23 cellular contexts compared by ENCODE assay signal in the genomic region with DNA sequence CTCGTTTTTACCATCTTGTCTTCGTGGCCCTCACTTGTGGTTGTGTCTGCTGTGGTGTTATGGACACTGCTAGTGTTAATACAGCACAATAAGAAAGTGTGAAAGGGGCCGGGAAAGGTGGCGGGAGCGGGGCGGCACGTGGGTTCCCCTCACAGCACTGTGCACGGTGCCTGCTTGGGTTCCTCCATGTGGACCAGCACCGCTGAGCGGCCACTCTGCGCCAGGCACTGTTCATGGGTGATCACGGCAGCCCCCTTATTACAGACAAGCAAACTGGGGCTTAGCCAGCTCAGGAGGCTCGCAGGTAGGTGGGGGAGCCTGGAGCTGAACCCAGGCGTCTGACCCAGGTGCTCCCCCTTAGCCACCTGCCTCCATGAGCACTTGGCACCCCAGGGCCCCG.
"Had no signal": no experiment of that assay in that cellular context is flagged by ENCODE, and none has a peak within 500 bp of the region (broad histone marks: within the 10 kb centered on the region; RNA-seq: fewer than 3 reads in every experiment).

No MANE protein-coding gene starts in this region.

- H3K36me3 ChIP-seq: ovary had no signal

- H3K27me3 Mint-ChIP-seq: memory B cell; naive thymus-derived CD4-positive, alpha-beta T cell; natural killer cell treated with Interleukin-12 subunit alpha and Interleukin-12 subunit beta and Interleukin-15 and Interleukin-18, amount 100 ng/mL, for 72 hours; progenitor cell of endocrine pancreas; stimulated activated naive CD8-positive, alpha-beta T cell treated with anti-CD3 and anti-CD28 coated beads, Interleukin-15, Interleukin-2, amounts not matched to agents 100 ng/mL and 50 ng/mL, for 24 hours had no signal

- H3K4me3 ChIP-seq: hepatocyte, left ventricle myocardium inferior, lung, ovary, spleen, testis, thyroid gland, transverse colon, upper lobe of left lung, vagina had no signal

- H3K27ac Mint-ChIP-seq: memory B cell; natural killer cell treated with Interleukin-12 subunit alpha and Interleukin-12 subunit beta and Interleukin-15 and Interleukin-18, amount 100 ng/mL, for 72 hours; progenitor cell of endocrine pancreas; stimulated activated effector memory CD8-positive, alpha-beta T cell treated with anti-CD3 and anti-CD28 coated beads, Interleukin-12 subunit alpha, Interleukin-12 subunit beta, amount 100 ng/mL, for 72 hours; stimulated activated naive CD8-positive, alpha-beta T cell treated with anti-CD3 and anti-CD28 coated beads, Interleukin-15, Interleukin-2, amounts not matched to agents 100 ng/mL and 50 ng/mL, for 24 hours had no signal

- H2AFZ ChIP-seq: hepatocyte had no signal

- H3K4me1 Mint-ChIP-seq: memory B cell; naive thymus-derived CD4-positive, alpha-beta T cell; stimulated activated effector memory CD8-positive, alpha-beta T cell treated with anti-CD3 and anti-CD28 coated beads, Interleukin-12 subunit alpha, Interleukin-12 subunit beta, amount 100 ng/mL, for 72 hours had no signal

- H3K27me3 ChIP-seq: hepatocyte, ovary, spleen, testis, thyroid gland, transverse colon, upper lobe of left lung, vagina had no signal

- H3K36me3 Mint-ChIP-seq: natural killer cell treated with Interleukin-12 subunit alpha and Interleukin-12 subunit beta and Interleukin-15 and Interleukin-18, amount 100 ng/mL, for 72 hours had no signal

- H3K4me3 Mint-ChIP-seq: memory B cell; naive thymus-derived CD4-positive, alpha-beta T cell; natural killer cell treated with Interleukin-12 subunit alpha and Interleukin-12 subunit beta and Interleukin-15 and Interleukin-18, amount 100 ng/mL, for 72 hours; stimulated activated effector memory CD8-positive, alpha-beta T cell treated with anti-CD3 and anti-CD28 coated beads, Interleukin-12 subunit alpha, Interleukin-12 subunit beta, amount 100 ng/mL, for 72 hours; stimulated activated naive CD8-positive, alpha-beta T cell treated with anti-CD3 and anti-CD28 coated beads, Interleukin-15, Interleukin-2, amounts not matched to agents 100 ng/mL and 50 ng/mL, for 24 hours had no signal

- DNase-seq: islet precursor cell; left ventricle myocardium inferior; naive thymus-derived CD4-positive, alpha-beta T cell; ovary; retina; right cardiac atrium; small intestine; spleen; stimulated activated CD4-positive, alpha-beta T cell treated with anti-CD3 and anti-CD28 coated beads, Interleukin-4, amount 100 ng/mL, for 24 hours; stimulated activated naive CD4-positive, alpha-beta T cell; testis; thyroid gland; transverse colon had no signal

- H3K9me3 ChIP-seq: left ventricle myocardium inferior, ovary, spleen, testis, thyroid gland, transverse colon, upper lobe of left lung, vagina had no signal

- H3K4me1 ChIP-seq: spleen, testis, thyroid gland, upper lobe of left lung had no signal

- ATAC-seq: naive thymus-derived CD4-positive, alpha-beta T cell; natural killer cell treated with Interleukin-12 subunit alpha and Interleukin-12 subunit beta and Interleukin-15 and Interleukin-18, amount 100 ng/mL, for 72 hours; sciatic nerve; stimulated activated effector memory CD8-positive, alpha-beta T cell treated with anti-CD3 and anti-CD28 coated beads, Interleukin-12 subunit alpha, Interleukin-12 subunit beta, amount 100 ng/mL, for 72 hours had no signal

- H3K9me3 Mint-ChIP-seq: memory B cell; naive thymus-derived CD4-positive, alpha-beta T cell; natural killer cell treated with Interleukin-12 subunit alpha and Interleukin-12 subunit beta and Interleukin-15 and Interleukin-18, amount 100 ng/mL, for 72 hours; stimulated activated effector memory CD8-positive, alpha-beta T cell treated with anti-CD3 and anti-CD28 coated beads, Interleukin-12 subunit alpha, Interleukin-12 subunit beta, amount 100 ng/mL, for 72 hours; stimulated activated naive CD8-positive, alpha-beta T cell treated with anti-CD3 and anti-CD28 coated beads, Interleukin-15, Interleukin-2, amounts not matched to agents 100 ng/mL and 50 ng/mL, for 24 hours had no signal

- H3K4me2 ChIP-seq: hepatocyte had no signal

- H3K27ac ChIP-seq: hepatocyte, left ventricle myocardium inferior, ovary, spleen, testis, thyroid gland, upper lobe of left lung, vagina had no signal
